Comparison of ENCODE assay signal across 9 cellular contexts in genomic region chr2:9095690-9096089, GRCh38.
DNase-seq lines count a peak whose midpoint lies in the region; ATAC-seq and TF ChIP-seq lines count a peak whose summit lies in the region.
"Had no signal": no experiment of that assay in that cellular context is flagged by ENCODE, and none has a peak within 500 bp of the region (broad histone marks: within the 10 kb centered on the region; RNA-seq: fewer than 3 reads in every experiment).

No MANE protein-coding gene starts in this region.

- H3K4me1 ChIP-seq in body of pancreas: no peaks in the 10 kb centered on the region

- TF ChIP-seq CTCF in body of pancreas (IDR thresholded peaks at IDR 0.05): no peak

- H3K27ac ChIP-seq in body of pancreas: no peak overlapping the region

- H3K36me3 ChIP-seq in body of pancreas (replicated peaks in 1 of 2; ENCODE audit: insufficient read depth in 1 of 2, low read depth in 2 of 2): no peaks in the 10 kb centered on the region

- no peak overlapping the region for H3K4me3 ChIP-seq in body of pancreas

- DNase-seq in CD1c-positive myeloid dendritic cell (ENCODE audit: extremely low spot score) (peak; percentile 39), body of pancreas (peak in 1 of 4 donors; percentile 20), hepatic stellate cell (ENCODE audit: low spot score) (peak; percentile 68), pons (ENCODE audit: low spot score) (peak; percentile 57), SKM-1 (lab: John Stamatoyannopoulos, UW; ENCODE audit: unreplicated experiment) (no peak)
- no peak for DNase-seq in stimulated activated naive CD4-positive, alpha-beta T cell treated with Interleukin-2 at 50 U/mL for 16 hours (lab: John Stamatoyannopoulos, UW)
- DNase-seq: NCI-H69 had no signal

- no peaks in the 10 kb centered on the region for H3K9me3 ChIP-seq in body of pancreas

- no peaks in the 10 kb centered on the region for H3K27me3 ChIP-seq in body of pancreas

- intact Hi-C loops in body of pancreas (cut with DNase I): no loop called here

- TF ChIP-seq POLR2A in body of pancreas (IDR thresholded peaks at IDR 0.05): no peak

- ATAC-seq in body of pancreas (peak; percentile 58), GM18909 (IDR thresholded peaks at IDR 0.05; ENCODE audit: poor library complexity, unreplicated experiment) (no peak), HG02885 (IDR thresholded peaks at IDR 0.05; ENCODE audit: poor library complexity, unreplicated experiment) (no peak)

- 20 to 43% methylated on average over 8 to 21 of the region's 21 CpGs for WGBS in body of pancreas, 2 donors

Comparison
In these comparisons a context has a peak if more than half of its experiments do, and no peak if none do; other contexts are left out.
1. DNase-seq: peak in CD1c-positive myeloid dendritic cell (single experiment), hepatic stellate cell (single experiment) and pons (single experiment); none in SKM-1 (single experiment) and stimulated activated naive CD4-positive, alpha-beta T cell treated with Interleukin-2 at 50 U/mL for 16 hours (single experiment).